Comparison of ENCODE assay signal across 17 cellular contexts in genomic region chrX:155054255-155054654, GRCh38. TPM values are rescaled to one million over a fixed set of nuclear protein-coding genes. Genes with fewer than 3 reads are reported as not detected.
A peak's percentile ranks its signal among the peaks of the same experiment; 100 is the strongest.
DNase-seq lines count a peak whose midpoint lies in the region; ATAC-seq, FAIRE-seq and TF ChIP-seq lines count a peak whose summit lies in the region.
"Had no signal": no experiment of that assay in that cellular context is flagged by ENCODE, and none has a peak within 500 bp of the region (broad histone marks: within the 10 kb centered on the region; RNA-seq: fewer than 3 reads in every experiment).

No MANE protein-coding gene starts in this region.

- ATAC-seq in T-helper 17 cell, result no peak
- ATAC-seq in Right ventricle myocardium superior (ENCODE audit: poor library complexity), result no peak

- H3K9me3 ChIP-seq in T-helper 17 cell (ENCODE audit: control insufficient read depth, low read length, poor library complexity, severe bottlenecking), result no peaks in the 10 kb centered on the region
- H3K9me3 ChIP-seq in colonic mucosa, result no peaks in the 10 kb centered on the region
- H3K9me3 ChIP-seq: HAP-1 had no signal

- no peak overlapping the region for H3K4me3 Mint-ChIP-seq in T-helper 17 cell
- H3K4me3 Mint-ChIP-seq: CD4-positive, alpha-beta memory T cell; HFFc6 had no signal

- H3K9ac ChIP-seq in colonic mucosa (ENCODE audit: low read depth in 2 of 2, low read length in 2 of 2), result no peak overlapping the region

- H3K36me3 Mint-ChIP-seq in T-helper 17 cell (ENCODE audit: low read depth), result peaks cover 2% of the 10 kb centered on the region

- peak; percentile 55 for FAIRE-seq in bronchial epithelial cell (lab: Jason Lieb, UNC)
- FAIRE-seq: H54 had no signal

- intact Hi-C loops in colonic mucosa (cut with DNase I), result no loop called here
- intact Hi-C loops in Right ventricle myocardium superior (cut with DNase I), result loop anchor here (10.0 kb wide), 1 partner anchor 69 kb away; no protein-coding TSS in a partner anchor

- H3K27me3 Mint-ChIP-seq in T-helper 17 cell, result no peaks in the 10 kb centered on the region
- H3K27me3 Mint-ChIP-seq: CD4-positive, alpha-beta memory T cell had no signal

- H3K27ac ChIP-seq in colonic mucosa, result no peak overlapping the region

- H3K4me3 ChIP-seq in bronchial epithelial cell (ENCODE audit: low read depth, low read length), result no peak overlapping the region
- H3K4me3 ChIP-seq in colonic mucosa, result no peak overlapping the region
- H3K4me3 ChIP-seq: HAP-1 had no signal

- H3K27me3 ChIP-seq in bronchial epithelial cell (ENCODE audit: control insufficient read depth, insufficient read depth, low read length), result no peaks in the 10 kb centered on the region
- H3K27me3 ChIP-seq in colonic mucosa, result no peaks in the 10 kb centered on the region

- no peaks in the 10 kb centered on the region for H3K4me1 ChIP-seq in colonic mucosa

- H3K36me3 ChIP-seq in bronchial epithelial cell (ENCODE audit: control insufficient read depth, insufficient read depth, low read length) (no peaks in the 10 kb centered on the region), colonic mucosa (no peaks in the 10 kb centered on the region)
- H3K36me3 ChIP-seq: HAP-1 had no signal

- no peaks in the 10 kb centered on the region for H3K4me1 Mint-ChIP-seq in T-helper 17 cell

- TF ChIP-seq CTCF in bronchial epithelial cell (IDR thresholded peaks at IDR 0.05; ENCODE audit: insufficient read depth, low read length, severe bottlenecking) (no peak), colonic mucosa (IDR thresholded peaks at IDR 0.05) (no peak)

- DNase-seq in T-helper 17 cell (no peak), bronchial epithelial cell (ENCODE audit: low read depth) (no peak), medulla oblongata (ENCODE audit: extremely low spot score) (peak; percentile 3), colonic mucosa (no peak), Right ventricle myocardium superior (no peak), NCI-H345 (lab: John Stamatoyannopoulos, UW) (no peak)
- DNase-seq: C1 segment of cervical spinal cord; Calu3; CD4-positive, alpha-beta memory T cell; COR-L47; DMS53; DMS79 treated with DMSO at 0.1 percent for 48 hours; GF-D8; GOT3; HFFc6 had no signal

- H3K27ac Mint-ChIP-seq in T-helper 17 cell, result peak overlapping the region; percentile 81
- H3K27ac Mint-ChIP-seq: HFFc6 had no signal

RNA-seq across cellular contexts. Expression of gene CMC4, which starts 16.7 kb away (rescaled TPM):
- total RNA-seq in T-helper 17 cell (1 to 10 TPM; 4.3 to 6.9 TPM), bronchial epithelial cell (6.8 and 16.1 TPM in 2 replicates), colonic mucosa (1 to 10 TPM; 5.6 to 6.6 TPM), Right ventricle myocardium superior (23.3 TPM)

RNA-seq across cellular contexts. Expression of gene MTCP1, which starts 16.7 kb away (rescaled TPM):
- total RNA-seq in T-helper 17 cell (10 to 100 TPM; 12.2 to 18.0 TPM), bronchial epithelial cell (1.8 and 29.3 TPM in 2 replicates), colonic mucosa (10 to 100 TPM; 12.2 to 15.3 TPM), Right ventricle myocardium superior (59.2 TPM)

RNA-seq across cellular contexts. Expression of gene BRCC3, which starts 17.1 kb away (rescaled TPM):
- total RNA-seq in T-helper 17 cell (10 to 100 TPM; 11.1 to 12.4 TPM), bronchial epithelial cell (9.3 and 10.0 TPM in 2 replicates), colonic mucosa (10 to 100 TPM; 45.6 to 45.9 TPM), Right ventricle myocardium superior (18.4 TPM)

RNA-seq across cellular contexts. Expression of gene FUNDC2, which starts 27.6 kb away (rescaled TPM):
- 10 to 100 TPM; 40.7 to 53.0 TPM for total RNA-seq in T-helper 17 cell
- 36.1 and 50.8 TPM in 2 replicates for total RNA-seq in bronchial epithelial cell
- total RNA-seq in colonic mucosa, result 10 to 100 TPM; 54.7 to 57.2 TPM
- 366 TPM for total RNA-seq in Right ventricle myocardium superior

RNA-seq across cellular contexts. Expression of gene F8, which starts 31.7 kb away (rescaled TPM):
- total RNA-seq in T-helper 17 cell, result 1 to 10 TPM; 2.2 to 5.6 TPM
- total RNA-seq in bronchial epithelial cell, result 0.26 and 0.64 TPM in 2 replicates
- 1 to 10 TPM; 2.3 to 3.5 TPM for total RNA-seq in colonic mucosa
- total RNA-seq in Right ventricle myocardium superior, result 38.9 TPM
